In genomic region chr2:67877281-67877680, GRCh38 we compare ENCODE assay signal across 1 cellular context.
TF ChIP-seq lines count a peak whose summit lies in the region.

No MANE protein-coding gene starts in this region.

TF ChIP-seq in WTC11, 78 proteins besides CTCF, POLR2A, EP300 and RAD21 (continued from another document):
- no peak for TF ChIP-seq AFF4 (CRISPR knock-in tag; IDR thresholded peaks at IDR 0.05; ENCODE audit: borderline replicate concordance)
- TF ChIP-seq, protein P1, sequence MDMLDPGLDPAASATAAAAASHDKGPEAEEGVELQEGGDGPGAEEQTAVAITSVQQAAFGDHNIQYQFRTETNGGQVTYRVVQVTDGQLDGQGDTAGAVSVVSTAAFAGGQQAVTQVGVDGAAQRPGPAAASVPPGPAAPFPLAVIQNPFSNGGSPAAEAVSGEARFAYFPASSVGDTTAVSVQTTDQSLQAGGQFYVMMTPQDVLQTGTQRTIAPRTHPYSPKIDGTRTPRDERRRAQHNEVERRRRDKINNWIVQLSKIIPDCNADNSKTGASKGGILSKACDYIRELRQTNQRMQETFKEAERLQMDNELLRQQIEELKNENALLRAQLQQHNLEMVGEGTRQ (CRISPR knock-in tag; IDR thresholded peaks at IDR 0.05): no peak
- no peak for TF ChIP-seq ATF2 (CRISPR knock-in tag; IDR thresholded peaks at IDR 0.05; ENCODE audit: borderline replicate concordance, low read depth)
- TF ChIP-seq MYBL2 (CRISPR knock-in tag; IDR thresholded peaks at IDR 0.05): no peak
- TF ChIP-seq ZNF138 (CRISPR knock-in tag; conservative IDR thresholded peaks at IDR 0.05): no peak
- no peak for TF ChIP-seq ZNF416 (CRISPR knock-in tag; IDR thresholded peaks at IDR 0.05)
